In genomic region chr4:4595252-4595651, GRCh38 we compare ENCODE assay signal across 19 cellular contexts. TPM values are rescaled to one million over a fixed set of nuclear protein-coding genes. Genes with fewer than 3 reads are reported as not detected.
A peak's percentile ranks its signal among the peaks of the same experiment; 100 is the strongest.
DNase-seq lines count a peak whose midpoint lies in the region; ATAC-seq, FAIRE-seq and TF ChIP-seq lines count a peak whose summit lies in the region.
"Had no signal": no experiment of that assay in that cellular context is flagged by ENCODE, and none has a peak within 500 bp of the region (broad histone marks: within the 10 kb centered on the region; RNA-seq: fewer than 3 reads in every experiment).

No MANE protein-coding gene starts in this region.

- peak; percentile 7 to 38 (median 8); a peak in 1 of 6 replicates for TF ChIP-seq CTCF in K562 (IDR thresholded peaks at IDR 0.05 in 2 of 3, conservative IDR thresholded peaks at IDR 0.05 in 1 of 3; ENCODE audit: insufficient read depth in 2 of 3, low read depth in 1 of 3, low read length in 3 of 3)
- TF ChIP-seq CTCF in type B pancreatic cell (conservative IDR thresholded peaks at IDR 0.05) = peak; percentile 58

- BruUV-seq in K562 (replicated peaks; lab: Mats Ljungman, UMichigan) = no TSS peak

- no peaks in the 10 kb centered on the region for H3K4me1 Mint-ChIP-seq in activated CD4-positive, alpha-beta T cell treated with anti-CD3 and anti-CD28 coated beads, Interleukin-2, amount 10 ng/mL, durations not matched to agents 24 days and 14 days
- peaks cover 28% of the 10 kb centered on the region for H3K4me1 Mint-ChIP-seq in type B pancreatic cell (ENCODE audit: unreplicated experiment)
- H3K4me1 Mint-ChIP-seq in effector memory CD8-positive, alpha-beta T cell (ENCODE audit: low read depth in 2 of 2) = no peaks in the 10 kb centered on the region
- H3K4me1 Mint-ChIP-seq: activated naive CD4-positive, alpha-beta T cell treated with anti-CD3 and anti-CD28 coated beads, Interleukin-2, amount 10 ng/mL, durations not matched to agents 7 days and 5 days had no signal

- no peak for TF ChIP-seq EP300 in K562 (IDR thresholded peaks at IDR 0.05; ENCODE audit: low read length)

- POLR2A ChIA-PET in K562 (lab: Yijun Ruan, JAX) = no interaction called here

- no peaks in the 10 kb centered on the region for H3K9me1 ChIP-seq in K562 (ENCODE audit: control insufficient read depth, insufficient read depth, low read length)

- intact Hi-C loops in activated CD4-positive, alpha-beta T cell treated with anti-CD3 and anti-CD28 coated beads, Interleukin-2, amount 10 ng/mL, durations not matched to agents 24 days and 14 days (cut with micrococcal nuclease) = no loop called here
- intact Hi-C loops in K562 (cut with micrococcal nuclease) = no loop called here

- H3K9ac ChIP-seq in K562 (ENCODE audit: insufficient read depth in 1 of 2, low read depth in 2 of 2, low read length in 2 of 2) = no peak overlapping the region

- WGBS in K562 (ENCODE audit: insufficient coverage, low coverage, missing lambda C conversion rate) = 0% methylated on average over 1 of the region's 1 CpG

- H3K9me3 Mint-ChIP-seq in activated CD4-positive, alpha-beta T cell treated with anti-CD3 and anti-CD28 coated beads, Interleukin-2, amount 10 ng/mL, durations not matched to agents 24 days and 14 days = peaks cover 26% of the 10 kb centered on the region
- H3K9me3 Mint-ChIP-seq in type B pancreatic cell = peaks cover 5% of the 10 kb centered on the region
- H3K9me3 Mint-ChIP-seq in effector memory CD8-positive, alpha-beta T cell = peaks cover 0 to 4% of the 10 kb centered on the region in 2 donors

- H2AFZ ChIP-seq in K562 (ENCODE audit: low read depth, low read length) = no peak overlapping the region

- H3K4me3 Mint-ChIP-seq in activated CD4-positive, alpha-beta T cell treated with anti-CD3 and anti-CD28 coated beads, Interleukin-2, amount 10 ng/mL, durations not matched to agents 24 days and 14 days = no peak overlapping the region
- no peak overlapping the region for H3K4me3 Mint-ChIP-seq in type B pancreatic cell
- no peak overlapping the region for H3K4me3 Mint-ChIP-seq in effector memory CD8-positive, alpha-beta T cell
- H3K4me3 Mint-ChIP-seq: activated naive CD4-positive, alpha-beta T cell treated with anti-CD3 and anti-CD28 coated beads, Interleukin-2, amount 10 ng/mL, durations not matched to agents 7 days and 5 days had no signal

- H3K27me3 Mint-ChIP-seq in activated CD4-positive, alpha-beta T cell treated with anti-CD3 and anti-CD28 coated beads, Interleukin-2, amount 10 ng/mL, durations not matched to agents 24 days and 14 days = no peaks in the 10 kb centered on the region
- H3K27me3 Mint-ChIP-seq in type B pancreatic cell = no peaks in the 10 kb centered on the region
- H3K27me3 Mint-ChIP-seq in effector memory CD8-positive, alpha-beta T cell = no peaks in the 10 kb centered on the region
- H3K27me3 Mint-ChIP-seq: activated naive CD4-positive, alpha-beta T cell treated with anti-CD3 and anti-CD28 coated beads, Interleukin-2, amount 10 ng/mL, durations not matched to agents 7 days and 5 days had no signal

- in situ Hi-C loops in K562 (cut with MboI) = no loop called here

- H3K36me3 ChIP-seq in K562 (ENCODE audit: control insufficient read depth, insufficient read depth, low read length) = no peaks in the 10 kb centered on the region
- H3K36me3 ChIP-seq: heart right ventricle, ovary had no signal

- H3K4me1 ChIP-seq in K562 (replicated peaks in 1 of 2; ENCODE audit: control insufficient read depth in 2 of 2, insufficient read depth in 2 of 2, low read length in 2 of 2) = no peaks in the 10 kb centered on the region
- H3K4me1 ChIP-seq: heart right ventricle, testis had no signal

- no peaks in the 10 kb centered on the region for H4K20me1 ChIP-seq in K562 (replicated peaks; ENCODE audit: control insufficient read depth, insufficient read depth, low read length)

- H3K27ac Mint-ChIP-seq in activated CD4-positive, alpha-beta T cell treated with anti-CD3 and anti-CD28 coated beads, Interleukin-2, amount 10 ng/mL, durations not matched to agents 24 days and 14 days = no peak overlapping the region
- no peak overlapping the region for H3K27ac Mint-ChIP-seq in type B pancreatic cell
- no peak overlapping the region for H3K27ac Mint-ChIP-seq in effector memory CD8-positive, alpha-beta T cell
- H3K27ac Mint-ChIP-seq: activated naive CD4-positive, alpha-beta T cell treated with anti-CD3 and anti-CD28 coated beads, Interleukin-2, amount 10 ng/mL, durations not matched to agents 7 days and 5 days had no signal

- H3K27ac ChIP-seq in K562 (ENCODE audit: extremely low read depth, low read depth, low read length) = no peak overlapping the region
- H3K27ac ChIP-seq: heart right ventricle, ovary, testis had no signal

- peaks cover 10% of the 10 kb centered on the region for H3K36me3 Mint-ChIP-seq in activated CD4-positive, alpha-beta T cell treated with anti-CD3 and anti-CD28 coated beads, Interleukin-2, amount 10 ng/mL, durations not matched to agents 24 days and 14 days (ENCODE audit: low read depth)
- peaks cover 14% of the 10 kb centered on the region for H3K36me3 Mint-ChIP-seq in type B pancreatic cell
- H3K36me3 Mint-ChIP-seq in effector memory CD8-positive, alpha-beta T cell (ENCODE audit: insufficient read depth) = peaks cover 4% of the 10 kb centered on the region

- H3K79me2 ChIP-seq in K562 (ENCODE audit: control insufficient read depth, insufficient read depth, low read length) = no peaks in the 10 kb centered on the region

- CTCF ChIA-PET in K562 (lab: Yijun Ruan, JAX; ENCODE audit: low intra/inter-chr PET ratio) = no interaction called here

- H3K9me3 ChIP-seq in K562 (replicated peaks; ENCODE audit: control insufficient read depth, insufficient read depth, low read depth, low read length) = 0 out of 2 replicates have a peak, but pooled peaks cover 2% of the 10 kb centered on the region
- H3K9me3 ChIP-seq: ovary, testis had no signal

- H3K4me2 ChIP-seq in K562 (ENCODE audit: insufficient read depth, low read length) = no peak overlapping the region

- DNase-seq in activated CD4-positive, alpha-beta T cell treated with anti-CD3 and anti-CD28 coated beads for 48 hours = peak; percentile 21
- DNase-seq in activated CD4-positive, alpha-beta T cell treated with anti-CD3 and anti-CD28 coated beads, Interleukin-2, amount 10 ng/mL, durations not matched to agents 24 days and 14 days = no peak
- DNase-seq in Kasumi-1 (lab: John Stamatoyannopoulos, UW) (peak; percentile 19 to 26), K562 (ENCODE audit: extremely low read depth in 1 of 4, low spot score in 3 of 4) (peak in 1 of 4 experiments; percentile 17), type B pancreatic cell (ENCODE audit: extremely low spot score, unreplicated experiment) (no peak), NCI-H748 treated with DMSO at 0.1 percent for 48 hours (lab: John Stamatoyannopoulos, UW) (no peak), putamen (ENCODE audit: low spot score) (no peak)
- DNase-seq in effector memory CD8-positive, alpha-beta T cell = no peak
- DNase-seq: activated CD8-positive, alpha-beta memory T cell treated with anti-CD3 and anti-CD28 coated beads, Interleukin-2, amount 50 U/mL, for 4 hours; activated naive CD4-positive, alpha-beta T cell treated with anti-CD3 and anti-CD28 coated beads, Interleukin-2, amount 10 ng/mL, durations not matched to agents 7 days and 5 days; caudate nucleus; heart right ventricle; mucosa of descending colon; NCI-H1436 treated with DMSO at 0.1 percent for 48 hours; NCI-H524 treated with DMSO at 0.1 percent for 48 hours; ovary; SIG-M5; testis had no signal

- peaks cover 0 to 9% of the 10 kb centered on the region in 2 experiments; a peak in 2 of 5 replicates for H3K27me3 ChIP-seq in K562 (ENCODE audit: control insufficient read depth in 2 of 2, insufficient read depth in 2 of 2, low read length in 2 of 2)
- H3K27me3 ChIP-seq: heart right ventricle, ovary, testis had no signal

- FAIRE-seq in K562 (lab: Jason Lieb, UNC) = no peak
- FAIRE-seq: GM19239 had no signal

- no peak for TF ChIP-seq POLR2A in K562 (conservative IDR thresholded peaks at IDR 0.05)

- no peak overlapping the region for H3K4me3 ChIP-seq in K562
- H3K4me3 ChIP-seq: heart right ventricle, mucosa of descending colon, ovary, testis had no signal

- ATAC-seq in K562 = no peak
- ATAC-seq in effector memory CD8-positive, alpha-beta T cell (replicated peaks) = no peak
- ATAC-seq: heart right ventricle, mucosa of descending colon had no signal

- no peak for TF ChIP-seq RAD21 in K562 (CRISPR knock-in tag; conservative IDR thresholded peaks at IDR 0.05 in 1 of 2, IDR thresholded peaks at IDR 0.05 in 1 of 2)

TF ChIP-seq in K562, 482 proteins besides CTCF, POLR2A, EP300 and RAD21 (continues in another document):
- TF ChIP-seq CBX5 (IDR thresholded peaks at IDR 0.05; ENCODE audit: borderline replicate concordance, low read depth) = peak; percentile 68; the same call in 1 of the 2 replicates
- TF ChIP-seq CBX3 (IDR thresholded peaks at IDR 0.05; ENCODE audit: borderline replicate concordance in 1 of 2, low read length in 2 of 2) = peak in 1 of 2 experiments; percentile 83; a peak in 1 of 3 replicates
- TF ChIP-seq RFX1 (IDR thresholded peaks at IDR 0.05) = no peak

RNA-seq across cellular contexts. Expression of gene STX18, which starts 53.4 kb away (rescaled TPM):
- total RNA-seq in activated CD4-positive, alpha-beta T cell treated with anti-CD3 and anti-CD28 coated beads, Interleukin-2, amount 10 ng/mL, durations not matched to agents 24 days and 14 days = 28.7 and 35.6 TPM in 2 replicates
- 32.0 and 52.5 TPM in 2 replicates for total RNA-seq in K562 (2011; cell fraction: chromatin; rRNA removed; ENCODE audit: low replicate concordance)
- total RNA-seq in K562 (2011; cell fraction: nucleolus; rRNA removed) = 17.0 and 17.2 TPM in 2 replicates
- 26.4 and 28.0 TPM in 2 replicates for total RNA-seq in K562 (2011; cell fraction: nucleoplasm; rRNA removed)
- total RNA-seq in K562 (2014; rRNA removed) (18.5 and 22.7 TPM in 2 replicates), K562 (2014; rRNA removed; fragmentation: Illumina TruSeq; extraction: Trizol) (26.3 and 28.2 TPM in 2 replicates), K562 (2015; rRNA removed; fragmentation: Illumina TruSeq; extraction: Trizol) (22.7 and 22.8 TPM in 2 replicates), K562 (2021) (20.3 and 20.6 TPM in 2 replicates), type B pancreatic cell (ENCODE audit: low replicate concordance) (28.6 and 36.7 TPM in 2 replicates)
- polyA plus RNA-seq in K562 (2011; rRNA removed) (21.5 and 24.9 TPM in 2 replicates), K562 (2014; fragmentation: Illumina TruSeq; extraction: Trizol) (30.9 and 41.7 TPM in 2 replicates), K562 (2014; fragmentation: Nextera tagmentation; extraction: Ambion mirVana) (1 to 10 TPM; 6.2 to 6.7 TPM), K562 (2014; rRNA removed) (22.8 and 23.1 TPM in 2 replicates)
- polyA plus RNA-seq in K562 (2011; cell fraction: cytosol; rRNA removed) = 13.4 and 14.4 TPM in 2 replicates
- 28.2 and 30.1 TPM in 2 replicates for polyA plus RNA-seq in K562 (2011; cell fraction: nucleus; rRNA removed)
- 19.0 and 19.6 TPM in 2 replicates for polyA plus RNA-seq in K562 (2012)
- polyA minus RNA-seq in K562 (2011; rRNA and poly(A)+ RNA removed) = 19.9 and 29.4 TPM in 2 replicates
- 7.5 and 9.5 TPM in 2 replicates for polyA minus RNA-seq in K562 (2011; cell fraction: cytosol; rRNA and poly(A)+ RNA removed)
- 14.1 and 31.0 TPM in 2 replicates for polyA minus RNA-seq in K562 (2011; cell fraction: nucleus; rRNA and poly(A)+ RNA removed)

Comparison
In these comparisons a context has a peak if more than half of its experiments do, and no peak if none do; other contexts are left out.
1. DNase-seq: peak in activated CD4-positive, alpha-beta T cell treated with anti-CD3 and anti-CD28 coated beads for 48 hours (single experiment) and Kasumi-1 (2 of 2); none in activated CD4-positive, alpha-beta T cell treated with anti-CD3 and anti-CD28 coated beads, Interleukin-2, amount 10 ng/mL, durations not matched to agents 24 days and 14 days (single experiment), type B pancreatic cell (single experiment), NCI-H748 treated with DMSO at 0.1 percent for 48 hours (single experiment), effector memory CD8-positive, alpha-beta T cell (0 of 3) and putamen (single experiment).